In genomic region chr11:46826310-46827044, GRCh38 we compare ENCODE assay signal across 8 cellular contexts. TPM values are rescaled to one million over a fixed set of nuclear protein-coding genes. Genes with fewer than 3 reads are reported as not detected.
DNase-seq lines count a peak whose midpoint lies in the region; ATAC-seq and TF ChIP-seq lines count a peak whose summit lies in the region.

No MANE protein-coding gene starts in this region.

- H3K4me3 ChIP-seq in GM06990 (replicated peaks; ENCODE audit: low read depth, low read length) (peak overlapping the region; percentile 63), left lung (peak overlapping the region; percentile 53 to 64)

- peak overlapping the region in 1 of 2 donors; percentile 42 for H3K27ac ChIP-seq in left lung

- H3K4me3 Mint-ChIP-seq in dendritic cell treated with granulocyte-macrophage colony-stimulating factor and Interleukin-4, amounts not matched to agents 40 ng/mL and 50 ng/mL, for 4 days = peak overlapping the region; percentile 86

- H3K36me3 Mint-ChIP-seq in dendritic cell treated with granulocyte-macrophage colony-stimulating factor and Interleukin-4, amounts not matched to agents 40 ng/mL and 50 ng/mL, for 4 days (ENCODE audit: low read depth) = no peaks in the 10 kb centered on the region

- no peaks in the 10 kb centered on the region for H3K9me3 Mint-ChIP-seq in dendritic cell treated with granulocyte-macrophage colony-stimulating factor and Interleukin-4, amounts not matched to agents 40 ng/mL and 50 ng/mL, for 4 days

- peak overlapping the region; percentile 66 for H3K27ac Mint-ChIP-seq in dendritic cell treated with granulocyte-macrophage colony-stimulating factor and Interleukin-4, amounts not matched to agents 40 ng/mL and 50 ng/mL, for 4 days

- TF ChIP-seq CTCF in GM06990 (IDR thresholded peaks at IDR 0.05; ENCODE audit: insufficient read depth, low read length, poor library complexity, severe bottlenecking) = no peak
- peak in 1 of 2 donors; percentile 15 for TF ChIP-seq CTCF in left lung (IDR thresholded peaks at IDR 0.05)

- no peaks in the 10 kb centered on the region for H3K27me3 Mint-ChIP-seq in dendritic cell treated with granulocyte-macrophage colony-stimulating factor and Interleukin-4, amounts not matched to agents 40 ng/mL and 50 ng/mL, for 4 days

- ATAC-seq in HG02571 (IDR thresholded peaks at IDR 0.05; ENCODE audit: unreplicated experiment) (peak; percentile 89), left lung (peak; percentile 100)

- H3K27me3 ChIP-seq in GM06990 (replicated peaks; ENCODE audit: control insufficient read depth, insufficient read depth, low read length) (no peaks in the 10 kb centered on the region), left lung (no peaks in the 10 kb centered on the region)

- peaks cover 25% of the 10 kb centered on the region for H3K4me1 Mint-ChIP-seq in dendritic cell treated with granulocyte-macrophage colony-stimulating factor and Interleukin-4, amounts not matched to agents 40 ng/mL and 50 ng/mL, for 4 days (ENCODE audit: low read depth)

- H3K9me3 ChIP-seq in left lung = no peaks in the 10 kb centered on the region

- H3K4me1 ChIP-seq in left lung = peaks cover 15 to 25% of the 10 kb centered on the region in 2 donors

- intact Hi-C loops in dendritic cell treated with granulocyte-macrophage colony-stimulating factor and Interleukin-4, amounts not matched to agents 40 ng/mL and 50 ng/mL, for 4 days (cut with micrococcal nuclease) = loop anchor here (1.0 kb wide), 1 partner anchor 20 kb away; the partner anchor contains the start of gene CKAP5
- intact Hi-C loops in left lung (cut with DNase I) = no loop called here

- DNase-seq in GM06990 (ENCODE audit: extremely low read depth, insufficient read length) = peak; percentile 65
- peak; percentile 36 for DNase-seq in NCI-H2029 treated with DMSO at 0.1 percent for 48 hours (lab: John Stamatoyannopoulos, UW)
- DNase-seq in activated CD4-positive, alpha-beta T cell treated with anti-CD3 and anti-CD28 coated beads, Interleukin-2, amount 50 U/mL, for 24 hours (ENCODE audit: low read depth in 1 of 2, low spot score in 1 of 2) = peak; percentile 26 to 45
- peak; percentile 85 to 98 for DNase-seq in left lung
- peak; percentile 53 for DNase-seq in stimulated activated CD4-positive, alpha-beta T cell treated with anti-CD3 and anti-CD28 coated beads, Interleukin-2, amount 100 ng/mL, for 4 hours (ENCODE audit: low read depth)
- DNase-seq in NCI-H524 treated with DMSO at 0.1 percent for 48 hours (lab: John Stamatoyannopoulos, UW) = no peak

- H3K36me3 ChIP-seq in GM06990 (ENCODE audit: control insufficient read depth, insufficient read depth, low read length) (no peaks in the 10 kb centered on the region), left lung (no peaks in the 10 kb centered on the region)

RNA-seq across cellular contexts. Expression of gene CKAP5, which starts 19.6 kb away (rescaled TPM):
- total RNA-seq in left lung = 10 to 100 TPM; 58.8 to 84.1 TPM
